ENCODE assay signal across 10 cellular contexts in the genomic region with DNA sequence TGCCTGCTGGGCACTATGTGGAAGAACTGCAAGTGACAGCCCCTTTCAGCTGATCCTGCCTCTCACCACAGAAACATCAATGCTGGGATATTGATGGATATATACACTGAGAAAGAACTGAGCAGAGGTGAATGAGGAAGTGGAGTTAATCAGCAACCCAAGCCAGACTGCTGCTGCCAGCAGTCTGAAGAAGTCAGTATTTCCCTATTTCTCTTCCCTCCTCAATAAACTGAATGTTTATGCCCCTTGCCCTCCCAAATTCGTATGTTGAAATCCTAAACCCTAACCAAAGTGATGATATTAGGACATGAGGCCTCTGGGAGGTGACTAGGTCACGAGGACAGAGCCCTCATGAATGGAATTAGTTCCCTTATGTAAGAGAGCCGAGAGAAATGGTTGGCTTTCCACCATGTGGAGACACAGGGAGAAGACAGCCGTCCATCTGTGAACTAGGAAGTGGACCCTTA.
DNase-seq lines count a peak whose midpoint lies in the region; ATAC-seq and TF ChIP-seq lines count a peak whose summit lies in the region.
"Had no signal": no experiment of that assay in that cellular context is flagged by ENCODE, and none has a peak within 500 bp of the region (broad histone marks: within the 10 kb centered on the region; RNA-seq: fewer than 3 reads in every experiment).

No MANE protein-coding gene starts in this region.

- no peaks in the 10 kb centered on the region for H3K27me3 ChIP-seq in neutrophil
- no peaks in the 10 kb centered on the region for H3K27me3 ChIP-seq in thyroid gland

- DNase-seq in activated B cell treated with CpG ODN at 0.5 μM for 24 hours (no peak), thyroid gland (no peak), retina (no peak), NCI-H1105 treated with DMSO at 0.1 percent for 48 hours (lab: John Stamatoyannopoulos, UW) (no peak)
- DNase-seq: DMS79 treated with DMSO at 0.1 percent for 48 hours, NCI-H187 had no signal

- CTCF ChIA-PET in activated B cell treated with CpG ODN at 0.5 μM for 24 hours (lab: Charles Lee), result no interaction called here

- no peak overlapping the region for H3K4me3 Mint-ChIP-seq in activated B cell treated with CpG ODN at 0.5 μM for 24 hours
- H3K4me3 Mint-ChIP-seq in activated T-helper 17 cell treated with anti-CD3 and anti-CD28 coated beads, Interleukin-2, amount 50 U/mL, for 72 hours, result no peak overlapping the region

- no peaks in the 10 kb centered on the region for H3K27me3 Mint-ChIP-seq in activated B cell treated with CpG ODN at 0.5 μM for 24 hours
- H3K27me3 Mint-ChIP-seq in activated T-helper 17 cell treated with anti-CD3 and anti-CD28 coated beads, Interleukin-2, amount 50 U/mL, for 72 hours, result no peaks in the 10 kb centered on the region

- H3K4me1 ChIP-seq in neutrophil (ENCODE audit: control insufficient read depth in 1 of 2, insufficient read depth in 1 of 2, low read depth in 1 of 2, low read length in 1 of 2), result peaks cover 12 to 17% of the 10 kb centered on the region in 2 experiments
- H3K4me1 ChIP-seq in thyroid gland, result no peaks in the 10 kb centered on the region

- peak overlapping the region; percentile 42 to 47 for H3K4me3 ChIP-seq in neutrophil (ENCODE audit: low read depth in 1 of 2, low read length in 1 of 2)
- no peak overlapping the region for H3K4me3 ChIP-seq in thyroid gland (replicated peaks in 1 of 3)

- H3K36me3 ChIP-seq in neutrophil, result peaks cover 12% of the 10 kb centered on the region
- peaks cover 0 to 7% of the 10 kb centered on the region in 2 donors for H3K36me3 ChIP-seq in thyroid gland

- WGBS in thyroid gland, 2 donors, result 86 to 94% methylated on average over 4 of the region's 4 CpGs

- peaks cover 55% of the 10 kb centered on the region for H3K36me3 Mint-ChIP-seq in activated B cell treated with CpG ODN at 0.5 μM for 24 hours (ENCODE audit: low read depth)
- peaks cover 44% of the 10 kb centered on the region for H3K36me3 Mint-ChIP-seq in activated T-helper 17 cell treated with anti-CD3 and anti-CD28 coated beads, Interleukin-2, amount 50 U/mL, for 72 hours (ENCODE audit: low read depth)

- peak; percentile 57 for ATAC-seq in GM18870 (IDR thresholded peaks at IDR 0.05; ENCODE audit: unreplicated experiment)
- peak; percentile 83 for ATAC-seq in HG03342 (IDR thresholded peaks at IDR 0.05; ENCODE audit: unreplicated experiment)
- ATAC-seq in activated B cell treated with CpG ODN at 0.5 μM for 24 hours (ENCODE audit: low read depth), result peak; percentile 31
- ATAC-seq in activated T-helper 17 cell treated with anti-CD3 and anti-CD28 coated beads, Interleukin-2, amount 50 U/mL, for 72 hours (replicated peaks), result no peak

- peaks cover 19% of the 10 kb centered on the region for H3K9me3 Mint-ChIP-seq in activated B cell treated with CpG ODN at 0.5 μM for 24 hours
- peaks cover 4% of the 10 kb centered on the region for H3K9me3 Mint-ChIP-seq in activated T-helper 17 cell treated with anti-CD3 and anti-CD28 coated beads, Interleukin-2, amount 50 U/mL, for 72 hours

- TF ChIP-seq POLR2A in thyroid gland (IDR thresholded peaks at IDR 0.05), result no peak

- POLR2A ChIA-PET in activated B cell treated with CpG ODN at 0.5 μM for 24 hours (lab: Charles Lee), result no interaction called here

- intact Hi-C loops in activated B cell treated with CpG ODN at 0.5 μM for 24 hours (cut with micrococcal nuclease), result no loop called here
- intact Hi-C loops in thyroid gland (cut with DNase I), result no loop called here

- TF ChIP-seq CTCF in activated B cell treated with CpG ODN at 0.5 μM for 24 hours (IDR thresholded peaks at IDR 0.05), result no peak
- TF ChIP-seq CTCF in neutrophil (IDR thresholded peaks at IDR 0.05), result peak; percentile 35
- no peak for TF ChIP-seq CTCF in thyroid gland (IDR thresholded peaks at IDR 0.05)

- H3K9me3 ChIP-seq in neutrophil (peaks cover 17% of the 10 kb centered on the region), thyroid gland (no peaks in the 10 kb centered on the region)

- H3K27ac ChIP-seq in neutrophil (peak overlapping the region; percentile 85), thyroid gland (no peak overlapping the region)

- H3K4me1 Mint-ChIP-seq in activated B cell treated with CpG ODN at 0.5 μM for 24 hours, result peaks cover 4% of the 10 kb centered on the region
- no peaks in the 10 kb centered on the region for H3K4me1 Mint-ChIP-seq in activated T-helper 17 cell treated with anti-CD3 and anti-CD28 coated beads, Interleukin-2, amount 50 U/mL, for 72 hours

- no peak overlapping the region for H3K27ac Mint-ChIP-seq in activated B cell treated with CpG ODN at 0.5 μM for 24 hours
- H3K27ac Mint-ChIP-seq in activated T-helper 17 cell treated with anti-CD3 and anti-CD28 coated beads, Interleukin-2, amount 50 U/mL, for 72 hours, result no peak overlapping the region

Comparison
In these comparisons a context has a peak if more than half of its experiments do, and no peak if none do; other contexts are left out.
1. H3K4me3 ChIP-seq: peak in neutrophil (2 of 2); none in thyroid gland (0 of 3).